In genomic region chr4:185902654-185903053, GRCh38 we compare ENCODE assay signal across 22 cellular contexts.
DNase-seq lines count a peak whose midpoint lies in the region; ATAC-seq, FAIRE-seq and TF ChIP-seq lines count a peak whose summit lies in the region.
"Had no signal": no experiment of that assay in that cellular context is flagged by ENCODE, and none has a peak within 500 bp of the region (broad histone marks: within the 10 kb centered on the region; RNA-seq: fewer than 3 reads in every experiment).

No MANE protein-coding gene starts in this region.

- TF ChIP-seq RAD21 in A549 (conservative IDR thresholded peaks at IDR 0.05 in 1 of 2, IDR thresholded peaks at IDR 0.05 in 1 of 2) = no peak

- WGBS in A549 (ENCODE audit: missing lambda C conversion rate) = 2% methylated on average over 4 of the region's 4 CpGs
- 61% methylated on average over 3 of the region's 4 CpGs for WGBS in mammary epithelial cell (ENCODE audit: low coverage, missing lambda C conversion rate)

- dilution Hi-C loops in mammary epithelial cell (cut with HindIII; ENCODE audit: low sequenced_read_pairs) = no loop called here

- H3K79me2 ChIP-seq in mammary epithelial cell (ENCODE audit: insufficient read depth, low read length) = no peaks in the 10 kb centered on the region
- H3K79me2 ChIP-seq: hepatocyte had no signal

- H3K4me2 ChIP-seq in A549 (0 out of 3 replicates have a peak overlapping the region, but pooled peaks have one; percentile 10), mammary epithelial cell (ENCODE audit: insufficient read depth, low read depth, low read length) (no peak overlapping the region)
- H3K4me2 ChIP-seq: hepatocyte had no signal

- no peaks in the 10 kb centered on the region for H4K20me1 ChIP-seq in mammary epithelial cell (ENCODE audit: insufficient read depth, low read length)

- H3K27me3 ChIP-seq in MG63 = no peaks in the 10 kb centered on the region
- no peaks in the 10 kb centered on the region for H3K27me3 ChIP-seq in mammary epithelial cell (ENCODE audit: insufficient read depth, low read length)
- H3K27me3 ChIP-seq: cardiac muscle cell, hepatocyte, SJCRH30 had no signal

- DNase-seq in A549 (ENCODE audit: low read depth in 1 of 2, low spot score in 1 of 2) = peak in 1 of 2 experiments; percentile 10
- DNase-seq in MG63 = peak; percentile 11
- DNase-seq in mammary epithelial cell = peak; percentile 5
- DNase-seq in kidney glomerular epithelial cell (lab: John Stamatoyannopoulos, UW) = peak; percentile 78
- DNase-seq in T-helper 2 cell = no peak
- DNase-seq in coronary artery (ENCODE audit: low spot score) = no peak
- DNase-seq in T1000 (lab: John Stamatoyannopoulos, UW) = no peak
- DNase-seq: activated naive CD8-positive, alpha-beta T cell treated with anti-CD3 and anti-CD28 coated beads for 36 hours; DND-41; H9; midbrain; NCI-H187 treated with DMSO at 0.1 percent for 48 hours; NCI-H510A; nephron progenitor cell; SJCRH30; T-helper 17 cell had no signal

- CTCF ChIA-PET in A549 (lab: Yijun Ruan, JAX) = no interaction called here
- CTCF ChIA-PET in mammary epithelial cell (lab: Charles Lee; ENCODE audit: low non-redundant PET) = no interaction called here

- POLR2A ChIA-PET in A549 (lab: Yijun Ruan, JAX) = interaction anchor here (0.7 kb wide), 1 partner anchor 60 kb away, joined by 5 read pairs; no protein-coding TSS in a partner anchor

- H3K4me1 ChIP-seq in A549 (peaks cover 9% of the 10 kb centered on the region), mammary epithelial cell (ENCODE audit: insufficient read depth, low read length) (peaks cover 2% of the 10 kb centered on the region)
- H3K4me1 ChIP-seq: SJCRH30 had no signal

- H3K4me3 ChIP-seq in A549 (no peak overlapping the region), MG63 (no peak overlapping the region), mammary epithelial cell (replicated peaks in 1 of 3; ENCODE audit: insufficient read depth in 1 of 3, low read depth in 2 of 3, low read length in 3 of 3) (no peak overlapping the region), coronary artery (no peak overlapping the region)
- H3K4me3 ChIP-seq: cardiac muscle cell, hepatocyte, SJCRH30, thoracic aorta had no signal

- intact Hi-C loops in mammary epithelial cell (cut with micrococcal nuclease) = no loop called here

- no TSS peak for BruUV-seq in mammary epithelial cell (replicated peaks; lab: Mats Ljungman, UMichigan)

- no peak for ATAC-seq in A549
- ATAC-seq in GM21723 (IDR thresholded peaks at IDR 0.05; ENCODE audit: unreplicated experiment) = no peak
- ATAC-seq: activated CD4-positive, CD25-positive, alpha-beta regulatory T cell treated with anti-CD3 and anti-CD28 coated beads, Interleukin-2, amount 50 U/mL, for 24 hours; T-helper 17 cell had no signal

- H3K9ac ChIP-seq in mammary epithelial cell (ENCODE audit: insufficient read depth, low read length) = no peak overlapping the region

- FAIRE-seq in A549 (lab: Jason Lieb, UNC) = no peak
- FAIRE-seq: islet of Langerhans had no signal

- no peaks in the 10 kb centered on the region for H3K9me3 ChIP-seq in A549
- no peaks in the 10 kb centered on the region for H3K9me3 ChIP-seq in MG63
- no peaks in the 10 kb centered on the region for H3K9me3 ChIP-seq in mammary epithelial cell (replicated peaks; ENCODE audit: insufficient read depth, low read length)
- H3K9me3 ChIP-seq: SJCRH30, thoracic aorta had no signal

- TF ChIP-seq CTCF in A549 (IDR thresholded peaks at IDR 0.05) = no peak
- TF ChIP-seq CTCF in mammary epithelial cell (conservative IDR thresholded peaks at IDR 0.05 in 1 of 2, IDR thresholded peaks at IDR 0.05 in 1 of 2; ENCODE audit: extremely low read depth in 1 of 2, insufficient read depth in 1 of 2, low read depth in 1 of 2, low read length in 2 of 2) = no peak
- TF ChIP-seq CTCF in coronary artery (IDR thresholded peaks at IDR 0.05) = no peak

- no peak for TF ChIP-seq EP300 in A549 (IDR thresholded peaks at IDR 0.05)

- no peak for TF ChIP-seq POLR2A in A549 (IDR thresholded peaks at IDR 0.05; ENCODE audit: low read length)

- H3K36me3 ChIP-seq in MG63 (no peaks in the 10 kb centered on the region), mammary epithelial cell (ENCODE audit: insufficient read depth, low read length) (no peaks in the 10 kb centered on the region)
- H3K36me3 ChIP-seq: cardiac muscle cell, SJCRH30, thoracic aorta had no signal

- no peak overlapping the region for H2AFZ ChIP-seq in mammary epithelial cell (ENCODE audit: low read depth, low read length)
- H2AFZ ChIP-seq: hepatocyte had no signal

- H3K27ac ChIP-seq in A549 (no peak overlapping the region), mammary epithelial cell (ENCODE audit: insufficient read depth, low read depth, low read length) (no peak overlapping the region), coronary artery (no peak overlapping the region)
- H3K27ac ChIP-seq: cardiac muscle cell, hepatocyte, SJCRH30, thoracic aorta had no signal

- in situ Hi-C loops in mammary epithelial cell (cut with MboI; ENCODE audit: low sequenced_read_pairs in 2 of 2) = no loop called here

TF ChIP-seq in A549, 52 proteins besides CTCF, POLR2A, EP300 and RAD21:
- TF ChIP-seq RARB (CRISPR knock-in tag; IDR thresholded peaks at IDR 0.05) (no peak), CHD2 (IDR thresholded peaks at IDR 0.05; ENCODE audit: low read length, partially characterized antibody) (no peak), CEBPB (IDR thresholded peaks at IDR 0.05) (no peak), USF2 (IDR thresholded peaks at IDR 0.05) (no peak), EHMT2 (IDR thresholded peaks at IDR 0.05; ENCODE audit: low read depth) (no peak), RFX5 (IDR thresholded peaks at IDR 0.05) (no peak), PHF8 (IDR thresholded peaks at IDR 0.05; ENCODE audit: borderline replicate concordance, low read depth) (no peak), NR3C1 (IDR thresholded peaks at IDR 0.05) (no peak), HES2 (IDR thresholded peaks at IDR 0.05) (no peak), HMGXB4 (CRISPR knock-in tag; IDR thresholded peaks at IDR 0.05; ENCODE audit: borderline replicate concordance) (no peak), MAZ (IDR thresholded peaks at IDR 0.05; ENCODE audit: borderline replicate concordance, low read depth, low read length) (no peak), CHD4 (IDR thresholded peaks at IDR 0.05; ENCODE audit: borderline replicate concordance) (no peak), CBX8 (IDR thresholded peaks at IDR 0.05) (no peak)

Comparison
In these comparisons a context has a peak if more than half of its experiments do, and no peak if none do; other contexts are left out.
1. DNase-seq: peak in MG63 (single experiment), mammary epithelial cell (single experiment) and kidney glomerular epithelial cell (single experiment); none in T-helper 2 cell (0 of 5), coronary artery (single experiment) and T1000 (single experiment).